9 cellular contexts compared by ENCODE assay signal in the genomic region with DNA sequence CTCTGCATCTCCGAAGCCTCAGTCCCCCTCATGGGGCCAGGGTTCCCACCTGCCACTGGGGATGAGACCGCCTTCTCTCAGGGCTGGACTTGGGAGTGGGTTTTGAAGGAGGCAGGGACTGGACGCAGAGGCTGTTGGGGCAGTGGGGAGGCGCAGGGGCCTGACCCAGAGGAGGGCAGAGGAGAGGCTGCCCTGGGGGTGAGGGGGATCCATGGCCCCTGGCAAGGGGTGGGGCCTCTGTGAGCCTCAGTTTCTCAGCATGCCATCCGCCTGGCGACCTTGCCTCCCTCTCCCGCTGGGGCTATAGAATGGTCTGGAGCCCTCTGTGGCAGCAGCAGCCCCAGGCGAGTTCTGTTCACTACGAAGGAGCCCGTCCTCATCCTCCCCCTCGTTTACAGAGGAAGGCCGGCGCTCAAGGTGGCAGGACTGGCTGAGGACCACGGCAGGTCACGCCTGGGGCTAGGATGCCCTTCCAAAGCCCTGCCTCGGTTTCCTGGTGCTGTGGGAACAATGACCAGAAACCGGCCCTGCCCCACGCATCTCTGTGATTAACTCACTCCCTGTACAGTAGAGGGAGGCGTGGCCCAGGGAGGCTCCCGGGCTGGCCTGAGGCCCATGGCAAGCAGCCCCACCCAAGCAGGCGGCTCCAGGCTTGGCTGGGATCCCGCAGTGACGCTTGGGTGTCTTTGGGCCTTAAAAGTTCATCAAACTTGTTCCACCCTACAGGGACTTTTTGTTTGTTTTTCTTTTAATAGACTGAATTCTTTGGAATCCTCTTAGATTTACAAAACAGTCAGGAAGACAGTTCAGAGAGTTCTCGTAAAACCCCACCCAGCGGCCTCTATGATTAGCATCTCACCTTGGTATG. TPM values are rescaled to one million over a fixed set of nuclear protein-coding genes. Genes with fewer than 3 reads are reported as not detected.
DNase-seq lines count a peak whose midpoint lies in the region; ATAC-seq, FAIRE-seq and TF ChIP-seq lines count a peak whose summit lies in the region.
"Had no signal": no experiment of that assay in that cellular context is flagged by ENCODE, and none has a peak within 500 bp of the region (broad histone marks: within the 10 kb centered on the region; RNA-seq: fewer than 3 reads in every experiment).

No MANE protein-coding gene starts in this region.

- dilution Hi-C loops in keratinocyte (cut with MboI; ENCODE audit: extremely low pct_ligation_motif_present, low sequenced_read_pairs): no loop called here

- peaks cover 40% of the 10 kb centered on the region for H3K27me3 Mint-ChIP-seq in astrocyte (ENCODE audit: low read depth, unreplicated experiment)
- H3K27me3 Mint-ChIP-seq in naive thymus-derived CD4-positive, alpha-beta T cell: peaks cover 0 to 3% (median 0%) of the 10 kb centered on the region in 5 donors

- intact Hi-C loops in naive thymus-derived CD4-positive, alpha-beta T cell (cut with micrococcal nuclease): no loop called here

- no peaks in the 10 kb centered on the region for H3K4me1 Mint-ChIP-seq in astrocyte (ENCODE audit: low read depth, unreplicated experiment)
- H3K4me1 Mint-ChIP-seq in naive thymus-derived CD4-positive, alpha-beta T cell: no peaks in the 10 kb centered on the region

- H3K36me3 ChIP-seq in astrocyte (ENCODE audit: insufficient read depth, low read length) (no peaks in the 10 kb centered on the region), keratinocyte (ENCODE audit: control insufficient read depth in 2 of 2, extremely low read depth in 1 of 2, insufficient read depth in 2 of 2, low read length in 2 of 2) (no peaks in the 10 kb centered on the region), tibial nerve (no peaks in the 10 kb centered on the region)
- no peaks in the 10 kb centered on the region for H3K36me3 ChIP-seq in naive thymus-derived CD4-positive, alpha-beta T cell (ENCODE audit: control insufficient read depth in 2 of 3, insufficient read depth in 3 of 3, low read length in 3 of 3)

- H3K36me3 Mint-ChIP-seq in astrocyte (ENCODE audit: low read depth, unreplicated experiment): no peaks in the 10 kb centered on the region
- H3K36me3 Mint-ChIP-seq in naive thymus-derived CD4-positive, alpha-beta T cell: no peaks in the 10 kb centered on the region

- H3K27me3 ChIP-seq in astrocyte (ENCODE audit: insufficient read depth, low read length) (peaks cover 2% of the 10 kb centered on the region), keratinocyte (ENCODE audit: control insufficient read depth, extremely low read depth, insufficient read depth, low read length) (no peaks in the 10 kb centered on the region), tibial nerve (no peaks in the 10 kb centered on the region)
- no peaks in the 10 kb centered on the region for H3K27me3 ChIP-seq in naive thymus-derived CD4-positive, alpha-beta T cell (ENCODE audit: control insufficient read depth in 2 of 2, insufficient read depth in 2 of 2, low read length in 2 of 2)
- H3K27me3 ChIP-seq: dorsolateral prefrontal cortex had no signal

- DNase-seq in HT-29 (ENCODE audit: low spot score) (peak; percentile 89), astrocyte (ENCODE audit: low read depth) (peak; percentile 72), keratinocyte (ENCODE audit: low read depth, low spot score) (peak; percentile 86), tibial nerve (ENCODE audit: low spot score in 2 of 2) (peak; percentile 84 to 87), foreskin melanocyte (no peak)
- DNase-seq in stimulated activated naive CD4-positive, alpha-beta T cell (lab: John Stamatoyannopoulos, UW): no peak
- no peak for DNase-seq in naive thymus-derived CD4-positive, alpha-beta T cell
- DNase-seq: dorsolateral prefrontal cortex had no signal

- H3K9me3 ChIP-seq in astrocyte (ENCODE audit: insufficient read depth, low read depth, low read length): no peaks in the 10 kb centered on the region
- H3K9me3 ChIP-seq in keratinocyte (ENCODE audit: control insufficient read depth, low read depth, low read length): no peaks in the 10 kb centered on the region
- H3K9me3 ChIP-seq in tibial nerve: no peaks in the 10 kb centered on the region
- H3K9me3 ChIP-seq in naive thymus-derived CD4-positive, alpha-beta T cell (ENCODE audit: control insufficient read depth in 2 of 3, low read length in 3 of 3): no peaks in the 10 kb centered on the region

- H4K20me1 ChIP-seq in astrocyte (ENCODE audit: insufficient read depth, low read length) (no peaks in the 10 kb centered on the region), keratinocyte (ENCODE audit: control insufficient read depth, extremely low read depth, insufficient read depth, low read length) (no peaks in the 10 kb centered on the region)

- no peak overlapping the region for H3K27ac ChIP-seq in astrocyte (ENCODE audit: low read depth, low read length)
- H3K27ac ChIP-seq in keratinocyte (ENCODE audit: control insufficient read depth, insufficient read depth, low read length): peak overlapping the region; percentile 87
- peak overlapping the region in 3 of 4 donors; percentile 26 to 85 (median 28) for H3K27ac ChIP-seq in tibial nerve
- H3K27ac ChIP-seq in naive thymus-derived CD4-positive, alpha-beta T cell (ENCODE audit: low read depth, low read length): no peak overlapping the region
- H3K27ac ChIP-seq: dorsolateral prefrontal cortex had no signal

- H3K4me3 ChIP-seq in astrocyte (ENCODE audit: insufficient read depth, low read depth, low read length): no peak overlapping the region
- no peak overlapping the region for H3K4me3 ChIP-seq in keratinocyte (ENCODE audit: control insufficient read depth in 2 of 3, extremely low read depth in 1 of 3, insufficient read depth in 2 of 3, low read depth in 1 of 3, low read length in 3 of 3)
- H3K4me3 ChIP-seq in tibial nerve: no peak overlapping the region
- no peak overlapping the region for H3K4me3 ChIP-seq in naive thymus-derived CD4-positive, alpha-beta T cell (ENCODE audit: low read length)
- H3K4me3 ChIP-seq: dorsolateral prefrontal cortex had no signal

- peak overlapping the region; percentile 23 for H2AFZ ChIP-seq in astrocyte (ENCODE audit: low read depth, low read length)
- H2AFZ ChIP-seq in keratinocyte (ENCODE audit: control insufficient read depth, low read length): peak overlapping the region; percentile 54

- CTCF ChIA-PET in naive thymus-derived CD4-positive, alpha-beta T cell (lab: Charles Lee): no interaction called here

- ATAC-seq in GM18517 (IDR thresholded peaks at IDR 0.05; ENCODE audit: unreplicated experiment): no peak
- no peak for ATAC-seq in naive thymus-derived CD4-positive, alpha-beta T cell

- TF ChIP-seq POLR2A in tibial nerve (IDR thresholded peaks at IDR 0.05): no peak

- POLR2A ChIA-PET in naive thymus-derived CD4-positive, alpha-beta T cell (lab: Charles Lee): no interaction called here

- TF ChIP-seq CTCF in astrocyte (IDR thresholded peaks at IDR 0.05; ENCODE audit: insufficient read depth, low read depth, low read length): no peak
- no peak for TF ChIP-seq CTCF in keratinocyte (optimal IDR thresholded peaks at IDR 0.05 in 1 of 3, IDR thresholded peaks at IDR 0.05 in 1 of 3, conservative IDR thresholded peaks at IDR 0.05 in 1 of 3; ENCODE audit: extremely low read depth in 1 of 3, insufficient read depth in 2 of 3, low read length in 3 of 3)
- no peak for TF ChIP-seq CTCF in tibial nerve (IDR thresholded peaks at IDR 0.05)

- no peak for FAIRE-seq in astrocyte (lab: Jason Lieb, UNC)
- FAIRE-seq in keratinocyte (lab: Jason Lieb, UNC): peak; percentile 88

- no peak overlapping the region for H3K9ac ChIP-seq in astrocyte (ENCODE audit: low read length)
- peak overlapping the region; percentile 78 for H3K9ac ChIP-seq in keratinocyte (ENCODE audit: control insufficient read depth, extremely low read depth, insufficient read depth, low read length)

- 49 to 53% methylated on average over 23 to 25 of the region's 25 CpGs for WGBS in tibial nerve, 2 donors

- H3K9me3 Mint-ChIP-seq in astrocyte (ENCODE audit: unreplicated experiment): no peaks in the 10 kb centered on the region
- H3K9me3 Mint-ChIP-seq in naive thymus-derived CD4-positive, alpha-beta T cell: no peaks in the 10 kb centered on the region

- H3K27ac Mint-ChIP-seq in astrocyte (ENCODE audit: unreplicated experiment): no peak overlapping the region
- H3K27ac Mint-ChIP-seq in naive thymus-derived CD4-positive, alpha-beta T cell: peak overlapping the region in 1 of 9 donors; percentile 76

- peak; percentile 77 to 80 for TF ChIP-seq EP300 in tibial nerve (IDR thresholded peaks at IDR 0.05)

- no peaks in the 10 kb centered on the region for H3K9me1 ChIP-seq in keratinocyte (ENCODE audit: control insufficient read depth, extremely low read depth, insufficient read depth, low read length)

- H3K79me2 ChIP-seq in astrocyte (ENCODE audit: insufficient read depth, low read length) (no peaks in the 10 kb centered on the region), keratinocyte (ENCODE audit: control insufficient read depth, insufficient read depth, low read length) (no peaks in the 10 kb centered on the region)

- no peak overlapping the region for H3K4me3 Mint-ChIP-seq in astrocyte (ENCODE audit: unreplicated experiment)
- no peak overlapping the region for H3K4me3 Mint-ChIP-seq in naive thymus-derived CD4-positive, alpha-beta T cell

- H3K4me1 ChIP-seq in astrocyte (ENCODE audit: insufficient read depth, low read length) (peaks cover 22% of the 10 kb centered on the region), keratinocyte (ENCODE audit: control insufficient read depth, extremely low read depth, insufficient read depth, low read length) (peaks cover 52% of the 10 kb centered on the region), tibial nerve (peaks cover 0 to 56% (median 19%) of the 10 kb centered on the region in 4 donors)
- H3K4me1 ChIP-seq in naive thymus-derived CD4-positive, alpha-beta T cell (ENCODE audit: control insufficient read depth in 2 of 2, insufficient read depth in 2 of 2, low read length in 2 of 2): no peaks in the 10 kb centered on the region

- H3K4me2 ChIP-seq in astrocyte (ENCODE audit: low read length) (peak overlapping the region; percentile 12), keratinocyte (ENCODE audit: control insufficient read depth, extremely low read depth, insufficient read depth, low read depth, low read length) (peak overlapping the region; percentile 51)

RNA-seq across cellular contexts. Expression of a gene that starts 16.0 kb away (rescaled TPM):
- 22.6 and 32.0 TPM in 2 replicates for total RNA-seq in HT-29 (2014; rRNA removed; shearing (Covaris generic))
- total RNA-seq in astrocyte (1.2 and 1.8 TPM in 2 replicates), tibial nerve (100 to 1,000 TPM in 1 of 4 donors, 10 to 100 TPM in 3; 31.6 to 176 (median 69.7) TPM)
- polyA plus RNA-seq in keratinocyte: 12.0 to 22.1 TPM (median 12.3 TPM) in 3 replicates
- 4.0 TPM for polyA plus RNA-seq in keratinocyte (2011; ENCODE audit: low read depth)
- polyA plus RNA-seq in keratinocyte (2011; cell fraction: cytosol; rRNA removed): 3.3 and 7.9 TPM in 2 replicates
- 28.3 and 44.2 TPM in 2 replicates for polyA plus RNA-seq in keratinocyte (2011; cell fraction: nucleus; rRNA removed)
- 7.2 and 21.2 TPM in 2 replicates for polyA plus RNA-seq in keratinocyte (2012; ENCODE audit: low replicate concordance)
- 22.2 to 29.7 TPM (median 27.2 TPM) in 3 replicates for polyA minus RNA-seq in keratinocyte
- 35.5 TPM for polyA minus RNA-seq in keratinocyte (2011; cell fraction: cytosol; rRNA and poly(A)+ RNA removed)
- 48.6 and 60.5 TPM in 2 replicates for polyA minus RNA-seq in keratinocyte (2011; cell fraction: nucleus; rRNA and poly(A)+ RNA removed)
- total RNA-seq in naive thymus-derived CD4-positive, alpha-beta T cell: 100 to 1,000 TPM in 1 of 5 experiments, 10 to 100 TPM in 4; 33.8 to 120 (median 41.2) TPM
- 10 to 100 TPM in 1 of 2 donors, 1 to 10 TPM in 1; 6.5 to 12.1 TPM for polyA plus RNA-seq in naive thymus-derived CD4-positive, alpha-beta T cell

RNA-seq across cellular contexts. Expression of a gene that starts 24.5 kb away (rescaled TPM):
- 0.13 TPM in 1 of 2 replicates, not detected in the other for total RNA-seq in HT-29 (2014; rRNA removed; shearing (Covaris generic))
- 0.36 and 0.50 TPM in 2 replicates for total RNA-seq in astrocyte
- 0.94 to 3.0 TPM (median 1.1 TPM) in 3 replicates for polyA plus RNA-seq in keratinocyte
- 3.8 TPM for polyA plus RNA-seq in keratinocyte (2011; ENCODE audit: low read depth)
- 1.1 and 2.0 TPM in 2 replicates for polyA plus RNA-seq in keratinocyte (2011; cell fraction: cytosol; rRNA removed)
- polyA plus RNA-seq in keratinocyte (2011; cell fraction: nucleus; rRNA removed): 1.5 and 3.6 TPM in 2 replicates
- 1.3 and 9.7 TPM in 2 replicates for polyA plus RNA-seq in keratinocyte (2012; ENCODE audit: low replicate concordance)
- polyA minus RNA-seq in keratinocyte: 0.80 to 5.3 TPM (median 3.7 TPM) in 3 replicates
- polyA minus RNA-seq in keratinocyte (2011; cell fraction: cytosol; rRNA and poly(A)+ RNA removed): 1.7 TPM
- polyA minus RNA-seq in keratinocyte (2011; cell fraction: nucleus; rRNA and poly(A)+ RNA removed): 1.6 and 4.2 TPM in 2 replicates
- 100 to 1,000 TPM in 1 of 4 donors, 10 to 100 TPM in 3; 29.1 to 125 (median 41.7) TPM for total RNA-seq in tibial nerve
- 1 to 10 TPM in 4 of 5 experiments, under 1 TPM in 1; 0.22 to 4.9 (median 3.1) TPM for total RNA-seq in naive thymus-derived CD4-positive, alpha-beta T cell
- polyA plus RNA-seq in naive thymus-derived CD4-positive, alpha-beta T cell: 1 to 10 TPM in 1 of 2 donors, under 1 TPM in 1; 0.99 to 5.8 TPM

Comparison
In these comparisons a context has a peak if more than half of its experiments do, and no peak if none do; other contexts are left out.
1. DNase-seq: peak in HT-29 (single experiment), astrocyte (single experiment), keratinocyte (single experiment) and tibial nerve (2 of 2); none in stimulated activated naive CD4-positive, alpha-beta T cell (0 of 6), foreskin melanocyte (single experiment) and naive thymus-derived CD4-positive, alpha-beta T cell (0 of 9).
2. H3K27ac ChIP-seq: peak in keratinocyte (single experiment) and tibial nerve (3 of 4); none in astrocyte (single experiment) and naive thymus-derived CD4-positive, alpha-beta T cell (single experiment).
3. RNA of a gene that starts 24.5 kb away (total RNA-seq): 29.1 to 125 TPM in tibial nerve; 0.22 to 4.9 TPM in naive thymus-derived CD4-positive, alpha-beta T cell, 0.36 to 0.50 TPM in astrocyte and 0.13 TPM in HT-29; every median in the first group is over 4 times any median in the second.